Comparison of ENCODE assay signal across 9 cellular contexts in the genomic region with DNA sequence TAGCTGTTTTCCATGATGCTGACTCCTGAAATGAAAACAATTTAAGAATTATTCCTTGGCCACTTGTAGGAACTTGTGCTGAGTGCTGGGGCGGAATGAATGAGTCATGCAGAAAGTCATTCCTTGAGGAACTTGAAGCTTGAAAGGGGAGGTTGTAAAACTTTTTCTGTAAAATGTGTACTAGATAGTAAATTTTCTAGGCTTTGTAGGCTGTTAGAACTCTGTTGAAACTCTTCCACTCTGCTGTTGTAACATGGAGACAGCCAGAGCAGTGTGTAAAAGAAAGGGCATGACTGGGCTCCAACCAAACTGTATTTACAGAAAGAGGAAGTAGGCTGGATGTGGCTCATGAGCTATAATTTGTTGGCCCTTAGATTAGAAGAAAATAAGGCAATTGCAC. TPM values are rescaled to one million over a fixed set of nuclear protein-coding genes. Genes with fewer than 3 reads are reported as not detected.
A peak's percentile ranks its signal among the peaks of the same experiment; 100 is the strongest.
DNase-seq lines count a peak whose midpoint lies in the region; ATAC-seq and TF ChIP-seq lines count a peak whose summit lies in the region.
"Had no signal": no experiment of that assay in that cellular context is flagged by ENCODE, and none has a peak within 500 bp of the region (broad histone marks: within the 10 kb centered on the region; RNA-seq: fewer than 3 reads in every experiment).

No MANE protein-coding gene starts in this region.

- ATAC-seq in HG02852 (IDR thresholded peaks at IDR 0.05; ENCODE audit: unreplicated experiment) = peak; percentile 67

- intact Hi-C loops in CD14-positive monocyte (cut with micrococcal nuclease) = no loop called here

- H3K27me3 Mint-ChIP-seq in CD14-positive monocyte (ENCODE audit: low read depth in 3 of 3) = peaks cover 0 to 2% (median 0%) of the 10 kb centered on the region in 3 donors
- H3K27me3 Mint-ChIP-seq: activated naive CD8-positive, alpha-beta T cell had no signal

- H3K4me1 Mint-ChIP-seq in CD14-positive monocyte = peaks cover 20% of the 10 kb centered on the region

- DNase-seq in CD14-positive monocyte (ENCODE audit: low spot score) = peak; percentile 65
- peak; percentile 3 for DNase-seq in SW480 (ENCODE audit: low spot score)
- DNase-seq in glomerular visceral epithelial cell (ENCODE audit: extremely low spot score) = peak; percentile 33
- peak; percentile 86 for DNase-seq in skeletal muscle cell (ENCODE audit: low read depth)
- no peak for DNase-seq in activated naive CD4-positive, alpha-beta T cell treated with anti-CD3 and anti-CD28 coated beads, Interleukin-2, amount 50 U/mL, for 16 hours
- DNase-seq in stimulated activated CD4-positive, alpha-beta T cell treated with anti-CD3 and anti-CD28 coated beads, Interleukin-4, amount 100 ng/mL, for 24 hours = no peak
- DNase-seq in SK-N-DZ (ENCODE audit: low spot score) = no peak

- no peak for TF ChIP-seq CTCF in CD14-positive monocyte (IDR thresholded peaks at IDR 0.05)

- no peak overlapping the region for H3K4me3 ChIP-seq in skeletal muscle cell (ENCODE audit: low read depth, low read length)

- H3K9me3 Mint-ChIP-seq in CD14-positive monocyte = peaks cover 0 to 5% (median 2%) of the 10 kb centered on the region in 7 donors

- peak overlapping the region; percentile 30 to 85 (median 76) for H3K27ac Mint-ChIP-seq in CD14-positive monocyte
- H3K27ac Mint-ChIP-seq: activated naive CD8-positive, alpha-beta T cell had no signal

- no peaks in the 10 kb centered on the region for H3K36me3 Mint-ChIP-seq in CD14-positive monocyte
- H3K36me3 Mint-ChIP-seq: activated naive CD8-positive, alpha-beta T cell had no signal

- no peak overlapping the region for H3K4me3 Mint-ChIP-seq in CD14-positive monocyte
- H3K4me3 Mint-ChIP-seq: activated naive CD8-positive, alpha-beta T cell had no signal

RNA-seq across cellular contexts. Expression of gene ABCA8, which starts 46.1 kb away (rescaled TPM):
- polyA plus RNA-seq in CD14-positive monocyte = not detected
- not detected in 2 replicates for polyA plus RNA-seq in SK-N-DZ (2014; cell fraction: cytosol; rRNA removed)
- not detected in 2 replicates for polyA plus RNA-seq in SK-N-DZ (2014; cell fraction: nucleus; rRNA removed)

Comparison
In these comparisons a context has a peak if more than half of its experiments do, and no peak if none do; other contexts are left out.
1. DNase-seq: peak in CD14-positive monocyte (single experiment), SW480 (single experiment), glomerular visceral epithelial cell (single experiment) and skeletal muscle cell (single experiment); none in activated naive CD4-positive, alpha-beta T cell treated with anti-CD3 and anti-CD28 coated beads, Interleukin-2, amount 50 U/mL, for 16 hours (single experiment), stimulated activated CD4-positive, alpha-beta T cell treated with anti-CD3 and anti-CD28 coated beads, Interleukin-4, amount 100 ng/mL, for 24 hours (single experiment) and SK-N-DZ (single experiment).